ENCODE assay signal across 8 cellular contexts in the genomic region with DNA sequence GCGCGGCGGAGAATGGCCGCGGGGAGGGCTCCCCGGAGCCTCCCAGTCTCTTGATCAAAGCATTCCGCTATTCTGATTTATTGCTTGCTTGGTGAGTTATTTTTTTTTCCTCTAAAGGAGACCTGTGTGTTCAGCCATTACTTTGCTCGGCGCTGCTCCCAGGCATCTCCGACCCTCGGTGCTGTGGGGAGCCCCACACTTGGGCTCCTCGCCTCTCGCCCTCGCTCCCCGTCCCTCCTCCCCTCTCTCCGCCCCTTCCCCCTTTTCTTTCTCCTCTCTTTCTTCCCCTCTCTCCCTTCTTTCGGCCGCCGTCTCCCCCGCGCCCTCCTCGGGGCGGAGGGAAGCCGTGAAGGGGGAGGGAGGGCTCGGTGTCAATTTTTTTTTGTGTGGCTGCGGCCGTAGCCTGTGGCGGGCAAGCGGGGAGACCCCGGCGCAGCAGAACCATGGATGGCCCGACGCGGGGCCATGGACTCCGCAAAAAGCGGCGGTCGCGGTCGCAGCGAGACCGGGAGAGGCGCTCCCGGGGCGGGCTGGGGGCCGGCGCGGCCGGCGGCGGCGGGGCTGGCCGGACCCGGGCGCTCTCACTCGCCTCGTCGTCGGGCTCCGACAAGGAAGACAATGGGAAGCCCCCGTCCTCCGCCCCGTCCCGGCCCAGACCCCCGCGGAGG. TPM values are rescaled to one million over a fixed set of nuclear protein-coding genes. Genes with fewer than 3 reads are reported as not detected.
DNase-seq lines count a peak whose midpoint lies in the region.

No MANE protein-coding gene starts in this region.

- peaks cover 17% of the 10 kb centered on the region for H3K27me3 ChIP-seq in effector memory CD4-positive, alpha-beta T cell (replicated peaks; ENCODE audit: control insufficient read depth, insufficient read depth, low read length, poor library complexity, severe bottlenecking)

- no peaks in the 10 kb centered on the region for H3K9me3 ChIP-seq in effector memory CD4-positive, alpha-beta T cell (ENCODE audit: control insufficient read depth, low read length)

- no peak overlapping the region for H3K27ac ChIP-seq in effector memory CD4-positive, alpha-beta T cell (ENCODE audit: insufficient read depth, low read length, poor library complexity, severe bottlenecking)

- DNase-seq in NCI-H2171 treated with DMSO at 0.1 percent for 48 hours (lab: John Stamatoyannopoulos, UW) (peak; percentile 39), NCI-H2171 (lab: John Stamatoyannopoulos, UW) (no peak), NCI-H2227 treated with DMSO at 0.1 percent for 48 hours (lab: John Stamatoyannopoulos, UW) (peak; percentile 47), myocyte (ENCODE audit: low read depth) (peak; percentile 0), COR-L47 (lab: John Stamatoyannopoulos, UW) (no peak), NCI-H2196 treated with DMSO at 0.1 percent for 48 hours (lab: John Stamatoyannopoulos, UW; ENCODE audit: unreplicated experiment) (no peak), NCI-H526 treated with DMSO at 0.1 percent for 48 hours (lab: John Stamatoyannopoulos, UW) (no peak)
- no peak for DNase-seq in effector memory CD4-positive, alpha-beta T cell

- H3K4me1 ChIP-seq in effector memory CD4-positive, alpha-beta T cell (ENCODE audit: control insufficient read depth, insufficient read depth, low read length, poor library complexity, severe bottlenecking), result peaks cover 21% of the 10 kb centered on the region

- no peaks in the 10 kb centered on the region for H3K36me3 ChIP-seq in effector memory CD4-positive, alpha-beta T cell (ENCODE audit: control insufficient read depth, insufficient read depth, low read length)

- peak overlapping the region; percentile 56 for H3K4me3 ChIP-seq in effector memory CD4-positive, alpha-beta T cell (ENCODE audit: insufficient read depth, low read depth, low read length, poor library complexity, severe bottlenecking)

RNA-seq across cellular contexts. Expression of gene AUTS2, which starts 1.1 kb away (rescaled TPM):
- total RNA-seq in myocyte, result 4.4 and 6.6 TPM in 2 replicates
- 4.8 TPM for polyA plus RNA-seq in myocyte (2012)

Comparison
In these comparisons a context has a peak if more than half of its experiments do, and no peak if none do; other contexts are left out.
1. DNase-seq: peak in NCI-H2171 treated with DMSO at 0.1 percent for 48 hours (single experiment), NCI-H2227 treated with DMSO at 0.1 percent for 48 hours (single experiment) and myocyte (single experiment); none in NCI-H2171 (single experiment), effector memory CD4-positive, alpha-beta T cell (0 of 3), COR-L47 (single experiment), NCI-H2196 treated with DMSO at 0.1 percent for 48 hours (single experiment) and NCI-H526 treated with DMSO at 0.1 percent for 48 hours (single experiment).